ENCODE assay signal across 14 cellular contexts in the genomic region with DNA sequence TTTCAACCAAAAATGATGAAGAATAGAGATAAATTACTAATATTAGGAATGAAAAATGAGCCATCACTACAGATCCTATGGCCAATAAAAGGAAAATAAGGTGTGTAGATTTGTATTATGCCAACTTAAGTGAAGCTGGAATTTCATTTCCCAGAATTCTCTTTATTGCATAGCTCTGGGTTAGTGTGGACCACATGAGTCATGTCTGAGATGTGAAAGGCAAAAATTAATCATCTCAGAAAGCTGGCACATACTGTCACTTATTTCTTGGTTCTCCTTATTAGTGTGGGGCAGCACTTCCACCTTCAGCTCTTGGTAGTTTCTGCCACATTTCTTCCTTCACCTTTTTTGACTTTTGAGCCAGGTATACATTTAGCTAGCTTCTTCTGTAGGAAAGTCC.
A peak's percentile ranks its signal among the peaks of the same experiment; 100 is the strongest.
DNase-seq lines count a peak whose midpoint lies in the region; ATAC-seq lines count a peak whose summit lies in the region.
"Had no signal": no experiment of that assay in that cellular context is flagged by ENCODE, and none has a peak within 500 bp of the region (broad histone marks: within the 10 kb centered on the region; RNA-seq: fewer than 3 reads in every experiment).

No MANE protein-coding gene starts in this region.

- peak; percentile 98 for ATAC-seq in activated naive CD8-positive, alpha-beta T cell treated with anti-CD3 and anti-CD28 coated beads, Interleukin-2, amount 50 U/mL, for 24 hours
- no peak for ATAC-seq in left lobe of liver
- ATAC-seq: naive thymus-derived CD8-positive, alpha-beta T cell had no signal

- intact Hi-C loops in activated CD4-positive, alpha-beta memory T cell treated with anti-CD3 and anti-CD28 coated beads for 36 hours (cut with micrococcal nuclease), result loop anchor here (1.0 to 2.0 kb wide), 3 partner anchors 20 to 78 kb away; no protein-coding TSS in a partner anchor

- no peaks in the 10 kb centered on the region for H3K27me3 Mint-ChIP-seq in activated CD4-positive, alpha-beta memory T cell treated with anti-CD3 and anti-CD28 coated beads for 36 hours
- H3K27me3 Mint-ChIP-seq in activated CD4-positive, alpha-beta memory T cell treated with anti-CD3 and anti-CD28 coated beads, Interleukin-2, amount 10 ng/mL, durations not matched to agents 7 days and 5 days, result no peaks in the 10 kb centered on the region
- H3K27me3 Mint-ChIP-seq in activated naive CD8-positive, alpha-beta T cell treated with anti-CD3 and anti-CD28 coated beads, Interleukin-2, amount 50 U/mL, for 24 hours, result no peaks in the 10 kb centered on the region
- H3K27me3 Mint-ChIP-seq: naive thymus-derived CD8-positive, alpha-beta T cell had no signal

- no peak for DNase-seq in activated CD4-positive, alpha-beta memory T cell treated with anti-CD3 and anti-CD28 coated beads for 36 hours
- DNase-seq in activated CD4-positive, alpha-beta memory T cell treated with anti-CD3 and anti-CD28 coated beads, Interleukin-2, amount 10 ng/mL, durations not matched to agents 7 days and 5 days, result no peak
- peak; percentile 44 for DNase-seq in HCEC 1CT
- no peak for DNase-seq in activated naive CD8-positive, alpha-beta T cell treated with anti-CD3 and anti-CD28 coated beads, Interleukin-2, amount 50 U/mL, for 24 hours
- DNase-seq in kidney glomerular epithelial cell (lab: John Stamatoyannopoulos, UW), result peak; percentile 10
- no peak for DNase-seq in left lobe of liver (ENCODE audit: low spot score)
- DNase-seq in cerebellum (ENCODE audit: low spot score), result no peak
- DNase-seq in NCI-H510A (lab: John Stamatoyannopoulos, UW), result no peak
- DNase-seq: activated effector memory CD4-positive, alpha-beta T cell treated with Interleukin-2 at 50 U/mL for 16 hours; naive thymus-derived CD8-positive, alpha-beta T cell; NCI-H1105 treated with DMSO at 0.1 percent for 48 hours; NCI-H526; SJCRH30; WERI-Rb-1 had no signal

- POLR2A ChIA-PET in activated CD4-positive, alpha-beta memory T cell treated with anti-CD3 and anti-CD28 coated beads for 36 hours (lab: Charles Lee), result interaction anchor here (0.7 to 1.7 kb wide), 6 partner anchors 18 to 121 kb away, joined by 3 to 8 read pairs (median 4); no protein-coding TSS in a partner anchor
- POLR2A ChIA-PET in activated CD4-positive, alpha-beta memory T cell treated with anti-CD3 and anti-CD28 coated beads, Interleukin-2, amount 10 ng/mL, durations not matched to agents 7 days and 5 days (lab: Charles Lee), result interaction anchor here (1.1 kb wide), 1 partner anchor 82 kb away, joined by 4 read pairs; the partner anchor contains the start of gene KATNAL1

- H3K27ac Mint-ChIP-seq in activated CD4-positive, alpha-beta memory T cell treated with anti-CD3 and anti-CD28 coated beads for 36 hours, result peak overlapping the region; percentile 46
- H3K27ac Mint-ChIP-seq in activated CD4-positive, alpha-beta memory T cell treated with anti-CD3 and anti-CD28 coated beads, Interleukin-2, amount 10 ng/mL, durations not matched to agents 7 days and 5 days, result no peak overlapping the region
- H3K27ac Mint-ChIP-seq in activated naive CD8-positive, alpha-beta T cell treated with anti-CD3 and anti-CD28 coated beads, Interleukin-2, amount 50 U/mL, for 24 hours, result peak overlapping the region; percentile 71
- H3K27ac Mint-ChIP-seq: naive thymus-derived CD8-positive, alpha-beta T cell had no signal

- CTCF ChIA-PET in activated CD4-positive, alpha-beta memory T cell treated with anti-CD3 and anti-CD28 coated beads for 36 hours (lab: Charles Lee), result interaction anchor here (1.1 to 1.9 kb wide), 4 partner anchors 28 to 92 kb away, joined by 3 to 8 read pairs (median 6); no protein-coding TSS in a partner anchor
- CTCF ChIA-PET in activated CD4-positive, alpha-beta memory T cell treated with anti-CD3 and anti-CD28 coated beads, Interleukin-2, amount 10 ng/mL, durations not matched to agents 7 days and 5 days (lab: Charles Lee), result interaction anchor here (1.9 kb wide), 1 partner anchor 92 kb away, joined by 6 read pairs; no protein-coding TSS in a partner anchor

- peaks cover 53% of the 10 kb centered on the region for H3K36me3 Mint-ChIP-seq in activated CD4-positive, alpha-beta memory T cell treated with anti-CD3 and anti-CD28 coated beads for 36 hours
- peaks cover 77% of the 10 kb centered on the region for H3K36me3 Mint-ChIP-seq in activated CD4-positive, alpha-beta memory T cell treated with anti-CD3 and anti-CD28 coated beads, Interleukin-2, amount 10 ng/mL, durations not matched to agents 7 days and 5 days (ENCODE audit: low read depth)
- peaks cover 37% of the 10 kb centered on the region for H3K36me3 Mint-ChIP-seq in activated naive CD8-positive, alpha-beta T cell treated with anti-CD3 and anti-CD28 coated beads, Interleukin-2, amount 50 U/mL, for 24 hours (ENCODE audit: low read depth)

- no peak overlapping the region for H3K4me3 Mint-ChIP-seq in activated CD4-positive, alpha-beta memory T cell treated with anti-CD3 and anti-CD28 coated beads for 36 hours
- no peak overlapping the region for H3K4me3 Mint-ChIP-seq in activated CD4-positive, alpha-beta memory T cell treated with anti-CD3 and anti-CD28 coated beads, Interleukin-2, amount 10 ng/mL, durations not matched to agents 7 days and 5 days
- H3K4me3 Mint-ChIP-seq in activated naive CD8-positive, alpha-beta T cell treated with anti-CD3 and anti-CD28 coated beads, Interleukin-2, amount 50 U/mL, for 24 hours, result no peak overlapping the region
- H3K4me3 Mint-ChIP-seq: naive thymus-derived CD8-positive, alpha-beta T cell had no signal

- peaks cover 17% of the 10 kb centered on the region for H3K4me1 Mint-ChIP-seq in activated CD4-positive, alpha-beta memory T cell treated with anti-CD3 and anti-CD28 coated beads for 36 hours (ENCODE audit: low read depth)
- H3K4me1 Mint-ChIP-seq in activated CD4-positive, alpha-beta memory T cell treated with anti-CD3 and anti-CD28 coated beads, Interleukin-2, amount 10 ng/mL, durations not matched to agents 7 days and 5 days, result peaks cover 11% of the 10 kb centered on the region
- H3K4me1 Mint-ChIP-seq in activated naive CD8-positive, alpha-beta T cell treated with anti-CD3 and anti-CD28 coated beads, Interleukin-2, amount 50 U/mL, for 24 hours, result peaks cover 21% of the 10 kb centered on the region
- H3K4me1 Mint-ChIP-seq: naive thymus-derived CD8-positive, alpha-beta T cell had no signal

- H3K9me3 Mint-ChIP-seq in activated CD4-positive, alpha-beta memory T cell treated with anti-CD3 and anti-CD28 coated beads for 36 hours, result peaks cover 20% of the 10 kb centered on the region
- H3K9me3 Mint-ChIP-seq in activated CD4-positive, alpha-beta memory T cell treated with anti-CD3 and anti-CD28 coated beads, Interleukin-2, amount 10 ng/mL, durations not matched to agents 7 days and 5 days, result peaks cover 19% of the 10 kb centered on the region
- peaks cover 16% of the 10 kb centered on the region for H3K9me3 Mint-ChIP-seq in activated naive CD8-positive, alpha-beta T cell treated with anti-CD3 and anti-CD28 coated beads, Interleukin-2, amount 50 U/mL, for 24 hours

Comparison
In these comparisons a context has a peak if more than half of its experiments do, and no peak if none do; other contexts are left out.
1. DNase-seq: peak in HCEC 1CT (single experiment) and kidney glomerular epithelial cell (single experiment); none in activated CD4-positive, alpha-beta memory T cell treated with anti-CD3 and anti-CD28 coated beads for 36 hours (single experiment), activated CD4-positive, alpha-beta memory T cell treated with anti-CD3 and anti-CD28 coated beads, Interleukin-2, amount 10 ng/mL, durations not matched to agents 7 days and 5 days (single experiment), activated naive CD8-positive, alpha-beta T cell treated with anti-CD3 and anti-CD28 coated beads, Interleukin-2, amount 50 U/mL, for 24 hours (single experiment), left lobe of liver (single experiment), cerebellum (single experiment) and NCI-H510A (single experiment).